In genomic region chr22:26308467-26308866, GRCh38 we compare ENCODE assay signal across 2 cellular contexts.
TF ChIP-seq lines count a peak whose summit lies in the region.

No MANE protein-coding gene starts in this region.

TF ChIP-seq in HEK293, 187 proteins besides CTCF, POLR2A, EP300 and RAD21 (continued from another document):
- TF ChIP-seq BCL6B (tag by site-specific recombination; IDR thresholded peaks at IDR 0.05) (no peak), SCRT1 (tag by site-specific recombination; IDR thresholded peaks at IDR 0.05; ENCODE audit: borderline replicate concordance) (no peak)

TF ChIP-seq in K562, 482 proteins besides CTCF, POLR2A, EP300 and RAD21 (continued from another document):
- TF ChIP-seq ZNF518B (CRISPR knock-in tag; IDR thresholded peaks at IDR 0.05) (no peak), RBM25 (IDR thresholded peaks at IDR 0.05; ENCODE audit: low read depth, low read length, severe bottlenecking) (peak; percentile 76), NCOR1 (IDR thresholded peaks at IDR 0.05) (no peak)
